ENCODE assay signal across 22 cellular contexts in the genomic region with DNA sequence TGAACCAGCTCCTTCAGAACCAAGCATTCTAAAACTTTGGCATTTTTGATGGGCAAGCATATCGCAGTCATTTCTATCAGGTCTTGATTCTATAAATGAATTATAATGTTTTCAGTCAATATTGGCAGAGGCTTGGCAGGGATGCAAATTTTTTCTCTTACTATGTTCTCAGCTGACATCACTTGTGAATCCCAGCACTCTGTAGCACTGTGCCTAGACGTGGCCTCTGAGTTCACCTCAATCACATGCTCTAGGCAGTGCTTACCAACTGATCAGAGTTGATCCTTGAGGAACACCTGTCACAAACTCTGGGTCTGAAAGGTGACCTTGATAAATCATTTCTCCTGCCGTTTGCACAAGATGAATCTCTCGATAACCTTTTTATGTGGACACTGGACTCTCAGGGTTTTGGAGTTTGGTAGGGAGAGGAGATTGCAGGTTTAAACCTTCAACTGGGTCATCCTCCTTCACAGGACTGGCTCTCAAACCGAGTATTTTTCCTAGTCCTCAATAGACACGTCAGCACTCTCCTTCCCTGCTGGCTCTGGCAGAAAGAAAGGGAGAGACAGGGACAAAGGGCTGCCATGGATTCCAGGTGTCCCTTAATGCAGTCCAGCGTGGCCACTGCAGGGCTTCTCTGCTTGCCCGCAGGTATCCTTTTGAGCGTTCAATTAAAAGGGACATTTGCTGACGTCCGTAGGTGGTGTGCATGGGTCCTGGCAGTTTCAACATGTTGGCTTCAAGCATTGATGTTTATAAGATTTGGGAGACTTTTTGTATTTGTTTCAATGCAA.
DNase-seq lines count a peak whose midpoint lies in the region; FAIRE-seq and TF ChIP-seq lines count a peak whose summit lies in the region.
"Had no signal": no experiment of that assay in that cellular context is flagged by ENCODE, and none has a peak within 500 bp of the region (broad histone marks: within the 10 kb centered on the region; RNA-seq: fewer than 3 reads in every experiment).

No MANE protein-coding gene starts in this region.

- H3K4me2 ChIP-seq in H1 (ENCODE audit: insufficient read depth in 1 of 2, low read depth in 2 of 2, low read length in 2 of 2): no peak overlapping the region
- H3K4me2 ChIP-seq: KMS-11, SK-N-SH had no signal

- H3K23ac ChIP-seq in H1 (ENCODE audit: insufficient read length): no peak overlapping the region

- no peak overlapping the region for H4K5ac ChIP-seq in H1 (ENCODE audit: insufficient read length, low read depth, low read length)

- H3K9ac ChIP-seq in H1 (replicated peaks in 1 of 4; ENCODE audit: extremely low read depth in 1 of 4, low read depth in 3 of 4, low read length in 3 of 4): no peak overlapping the region
- H3K9ac ChIP-seq: KMS-11, SK-N-SH had no signal

- FAIRE-seq in H1 (lab: Jason Lieb, UNC) (no peak), frontal cortex (lab: Jason Lieb, UNC) (no peak)

- DNase-seq in DMS53 (lab: John Stamatoyannopoulos, UW): peak; percentile 27
- DNase-seq in DMS53 treated with DMSO at 0.1 percent for 48 hours (lab: John Stamatoyannopoulos, UW; ENCODE audit: unreplicated experiment): no peak
- no peak for DNase-seq in H1 (ENCODE audit: low read depth in 1 of 2, low spot score in 2 of 2)
- DNase-seq in NCI-H510A treated with DMSO at 0.1 percent for 48 hours (lab: John Stamatoyannopoulos, UW): no peak
- no peak for DNase-seq in Kasumi-1 (lab: John Stamatoyannopoulos, UW)
- DNase-seq in frontal cortex (ENCODE audit: low spot score in 2 of 2): no peak
- DNase-seq: 8988T, DMS79, IMR-90, MV-4-11, NCI-H1105 treated with DMSO at 0.1 percent for 48 hours, NCI-H1694 treated with DMSO at 0.1 percent for 48 hours, NCI-H2081 treated with DMSO at 0.1 percent for 48 hours, NCI-H2171 treated with DMSO at 0.1 percent for 48 hours, NCI-H446 treated with DMSO at 0.1 percent for 48 hours, NCI-H69, SIG-M5, SK-N-SH, T-cell had no signal

- H3K79me1 ChIP-seq in H1 (ENCODE audit: low read depth, low read length): no peaks in the 10 kb centered on the region; the same call in 1 of the 2 replicates

- no peak overlapping the region for H2BK15ac ChIP-seq in H1 (ENCODE audit: low read length)

- no peak for TF ChIP-seq POLR2A in H1 (IDR thresholded peaks at IDR 0.05; ENCODE audit: control extremely low read depth in 1 of 2, low read depth in 2 of 2, low read length in 2 of 2)

- TF ChIP-seq RAD21 in H1 (IDR thresholded peaks at IDR 0.05 in 1 of 2, conservative IDR thresholded peaks at IDR 0.05 in 1 of 2; ENCODE audit: low read depth in 2 of 2, low read length in 2 of 2): no peak

- no peak overlapping the region for H2BK120ac ChIP-seq in H1 (replicated peaks; ENCODE audit: low read depth, low read length)

- H4K8ac ChIP-seq in H1 (ENCODE audit: extremely low read depth, insufficient read depth, low read length): no peak overlapping the region

- H2AK5ac ChIP-seq in H1 (ENCODE audit: low read depth, low read length): no peak overlapping the region

- no peaks in the 10 kb centered on the region for H3K79me2 ChIP-seq in H1 (ENCODE audit: control insufficient read depth in 1 of 2, insufficient read depth in 2 of 2, low read length in 2 of 2)

- POLR2A ChIA-PET in H1 (lab: Charles Lee; ENCODE audit: partially characterized antibody): no interaction called here

- peaks cover 0 to 3% of the 10 kb centered on the region in 2 experiments; a peak in 1 of 4 replicates for H3K9me3 ChIP-seq in H1 (ENCODE audit: insufficient read depth in 2 of 2, low read depth in 1 of 2, low read length in 1 of 2)
- H3K9me3 ChIP-seq: SK-N-SH had no signal

- no peak overlapping the region for H2BK5ac ChIP-seq in H1 (ENCODE audit: low read depth, low read length)

- peak overlapping the region; percentile 3; the same call in 1 of the 2 replicates for H3K18ac ChIP-seq in H1 (ENCODE audit: extremely low read depth, low read length)

- H3K27ac ChIP-seq in C4-2B: peak overlapping the region; percentile 81
- peak overlapping the region; percentile 67 for H3K27ac ChIP-seq in VCaP
- no peak overlapping the region for H3K27ac ChIP-seq in H1 (ENCODE audit: low read depth, low read length)
- H3K27ac ChIP-seq: KMS-11 had no signal

- H3K4me3 ChIP-seq in H1 (ENCODE audit: extremely low read depth in 1 of 4, insufficient read depth in 2 of 4, low read depth in 3 of 4, low read length in 4 of 4): no peak overlapping the region

- H3K4me1 ChIP-seq in H1 (replicated peaks in 1 of 4; ENCODE audit: control insufficient read depth in 3 of 4, insufficient read depth in 4 of 4, low read length in 3 of 4): peaks cover 0 to 3% (median 0%) of the 10 kb centered on the region in 4 experiments; a peak in 1 of 7 replicates

- no peak overlapping the region for H2BK12ac ChIP-seq in H1 (ENCODE audit: low read depth, low read length)

- H4K20me1 ChIP-seq in H1 (replicated peaks in 1 of 2; ENCODE audit: control insufficient read depth in 1 of 2, insufficient read depth in 2 of 2, low read length in 2 of 2): no peaks in the 10 kb centered on the region

- CTCF ChIA-PET in H1 (lab: Charles Lee; ENCODE audit: partially characterized antibody): interaction anchor here (1.5 kb wide), 1 partner anchor 136 kb away, joined by 3 read pairs; no protein-coding TSS in a partner anchor

- H4K91ac ChIP-seq in H1 (replicated peaks; ENCODE audit: insufficient read length, low read length): no peak overlapping the region

- no peak overlapping the region for H3K56ac ChIP-seq in H1 (replicated peaks; ENCODE audit: insufficient read length, low read depth, low read length)

- H3K4ac ChIP-seq in H1 (replicated peaks; ENCODE audit: insufficient read length, low read depth, low read length): no peak overlapping the region

- H2BK20ac ChIP-seq in H1 (ENCODE audit: low read length): no peak overlapping the region

- no peak for TF ChIP-seq CTCF in C4-2B (conservative IDR thresholded peaks at IDR 0.05)
- no peak for TF ChIP-seq CTCF in VCaP (conservative IDR thresholded peaks at IDR 0.05)
- TF ChIP-seq CTCF in H1 (IDR thresholded peaks at IDR 0.05; ENCODE audit: control extremely low read depth in 1 of 3, insufficient read depth in 1 of 3, low read depth in 1 of 3, low read length in 3 of 3): no peak

- no peak overlapping the region for H2AFZ ChIP-seq in H1 (ENCODE audit: low read length)

- no peak for TF ChIP-seq EP300 in H1 (IDR thresholded peaks at IDR 0.05; ENCODE audit: borderline replicate concordance in 1 of 2, low read depth in 2 of 2, low read length in 2 of 2)

- WGBS in H1 (ENCODE audit: extremely low coverage in 1 of 2, insufficient coverage in 1 of 2, insufficient read length in 1 of 2, insufficient replicate concordance in 2 of 2, low coverage in 1 of 2, low lambda C conversion rate in 2 of 2, missing lambda C conversion rate in 1 of 2), 2 experiments: 86% methylated on average over 11 of the region's 11 CpGs; no CpG with 5 or more reads in 1 of the 2 experiments

- H3K14ac ChIP-seq in H1 (ENCODE audit: insufficient read length): no peak overlapping the region

- no peaks in the 10 kb centered on the region for H3K23me2 ChIP-seq in H1 (ENCODE audit: low read depth, low read length)

- no peaks in the 10 kb centered on the region for H3K36me3 ChIP-seq in H1 (ENCODE audit: control insufficient read depth in 2 of 4, insufficient read depth in 4 of 4, low read length in 3 of 4)

- H3K27me3 ChIP-seq in H1 (replicated peaks in 1 of 4; ENCODE audit: control insufficient read depth in 3 of 4, extremely low read depth in 1 of 4, insufficient read depth in 3 of 4, low read length in 3 of 4): no peaks in the 10 kb centered on the region

TF ChIP-seq in H1, 55 proteins besides CTCF, POLR2A, EP300 and RAD21:
- TF ChIP-seq ASH2L (IDR thresholded peaks at IDR 0.05; ENCODE audit: low read length) (no peak), CBX8 (IDR thresholded peaks at IDR 0.05; ENCODE audit: borderline replicate concordance, low read depth, low read length) (no peak), CHD2 (IDR thresholded peaks at IDR 0.05; ENCODE audit: low read length) (no peak), CEBPB (IDR thresholded peaks at IDR 0.05; ENCODE audit: low read depth, low read length) (no peak), POLR2AphosphoS5 (IDR thresholded peaks at IDR 0.05; ENCODE audit: low read depth, low read length) (no peak), RFX5 (IDR thresholded peaks at IDR 0.05; ENCODE audit: borderline replicate concordance, low read depth, low read length) (no peak), TEAD4 (IDR thresholded peaks at IDR 0.05; ENCODE audit: low read depth, low read length) (no peak), CTBP2 (IDR thresholded peaks at IDR 0.05; ENCODE audit: borderline replicate concordance, insufficient read depth, insufficient read length, low read length) (no peak), JUN (IDR thresholded peaks at IDR 0.05; ENCODE audit: low read depth, low read length) (no peak), SP1 (IDR thresholded peaks at IDR 0.05; ENCODE audit: low read depth, low read length) (no peak), SIX5 (IDR thresholded peaks at IDR 0.05; ENCODE audit: low read depth, low read length) (no peak), BCL11A (IDR thresholded peaks at IDR 0.05; ENCODE audit: low read depth in 2 of 2, low read length in 2 of 2) (no peak)
- TF ChIP-seq, protein P1, sequence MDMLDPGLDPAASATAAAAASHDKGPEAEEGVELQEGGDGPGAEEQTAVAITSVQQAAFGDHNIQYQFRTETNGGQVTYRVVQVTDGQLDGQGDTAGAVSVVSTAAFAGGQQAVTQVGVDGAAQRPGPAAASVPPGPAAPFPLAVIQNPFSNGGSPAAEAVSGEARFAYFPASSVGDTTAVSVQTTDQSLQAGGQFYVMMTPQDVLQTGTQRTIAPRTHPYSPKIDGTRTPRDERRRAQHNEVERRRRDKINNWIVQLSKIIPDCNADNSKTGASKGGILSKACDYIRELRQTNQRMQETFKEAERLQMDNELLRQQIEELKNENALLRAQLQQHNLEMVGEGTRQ (IDR thresholded peaks at IDR 0.05; ENCODE audit: low read length): no peak
